In genomic region chr4:185017964-185018772, GRCh38 we compare ENCODE assay signal across 1 cellular context.
TF ChIP-seq lines count a peak whose summit lies in the region.

HELT (plus strand) TSS chr4:185018490; CDS start chr4:185018929, 439 bp downstream.

TF ChIP-seq in H1, 55 proteins besides CTCF, POLR2A, EP300 and RAD21:
- TF ChIP-seq HDAC2 (IDR thresholded peaks at IDR 0.05; ENCODE audit: borderline replicate concordance in 1 of 2, low read depth in 2 of 2, low read length in 2 of 2): no peak
- TF ChIP-seq SUZ12 (IDR thresholded peaks at IDR 0.05; ENCODE audit: low read length): no peak; the same call in 1 of the 2 replicates
- no peak for TF ChIP-seq CBX8 (IDR thresholded peaks at IDR 0.05; ENCODE audit: borderline replicate concordance, low read depth, low read length)
- no peak for TF ChIP-seq CHD2 (IDR thresholded peaks at IDR 0.05; ENCODE audit: low read length)
- no peak for TF ChIP-seq SIRT6 (IDR thresholded peaks at IDR 0.05; ENCODE audit: low read length)
- TF ChIP-seq PHF8 (conservative IDR thresholded peaks at IDR 0.05; ENCODE audit: low read depth, low read length): no peak
- no peak for TF ChIP-seq TAF7 (optimal IDR thresholded peaks at IDR 0.05; ENCODE audit: borderline replicate concordance, low read depth, low read length)
- TF ChIP-seq RXRA (IDR thresholded peaks at IDR 0.05; ENCODE audit: insufficient read depth, low read depth, low read length): no peak
- TF ChIP-seq E2F6 (IDR thresholded peaks at IDR 0.05): peak; percentile 99
- TF ChIP-seq RBBP5 (IDR thresholded peaks at IDR 0.05; ENCODE audit: borderline replicate concordance, low read depth, low read length): no peak
- no peak for TF ChIP-seq HDAC6 (IDR thresholded peaks at IDR 0.05; ENCODE audit: low read depth, low read length)
- no peak for TF ChIP-seq SP2 (IDR thresholded peaks at IDR 0.05; ENCODE audit: low read length)
- TF ChIP-seq CREB1 (IDR thresholded peaks at IDR 0.05): no peak
- no peak for TF ChIP-seq BCL11A (IDR thresholded peaks at IDR 0.05; ENCODE audit: low read depth in 2 of 2, low read length in 2 of 2)
- no peak for TF ChIP-seq SRF (IDR thresholded peaks at IDR 0.05; ENCODE audit: low read depth, low read length)
- TF ChIP-seq SP1 (IDR thresholded peaks at IDR 0.05; ENCODE audit: low read depth, low read length): no peak
- TF ChIP-seq ATF2 (IDR thresholded peaks at IDR 0.05; ENCODE audit: low read length): no peak
- TF ChIP-seq TEAD4 (IDR thresholded peaks at IDR 0.05; ENCODE audit: low read depth, low read length): no peak
- no peak for TF ChIP-seq CEBPB (IDR thresholded peaks at IDR 0.05; ENCODE audit: low read depth, low read length)
- peak; percentile 48 for TF ChIP-seq KDM4A (IDR thresholded peaks at IDR 0.05; ENCODE audit: low read depth, low read length, severe bottlenecking)
- TF ChIP-seq TAF1 (IDR thresholded peaks at IDR 0.05; ENCODE audit: low read depth, low read length): no peak
- TF ChIP-seq MAX (IDR thresholded peaks at IDR 0.05): peak; percentile 92
- 0 out of 2 replicates have a peak, but pooled peaks have one; percentile 42 for TF ChIP-seq ATF3 (IDR thresholded peaks at IDR 0.05; ENCODE audit: insufficient read depth, low read depth, low read length)
- no peak for TF ChIP-seq NANOG (IDR thresholded peaks at IDR 0.05; ENCODE audit: insufficient read depth, low read depth, low read length, poor library complexity, severe bottlenecking)
- no peak for TF ChIP-seq POLR2AphosphoS5 (IDR thresholded peaks at IDR 0.05; ENCODE audit: low read depth, low read length)
- TF ChIP-seq RFX5 (IDR thresholded peaks at IDR 0.05; ENCODE audit: borderline replicate concordance, low read depth, low read length): no peak
- TF ChIP-seq TCF12 (IDR thresholded peaks at IDR 0.05; ENCODE audit: low read depth, low read length): 0 out of 2 replicates have a peak, but pooled peaks have one; percentile 10
- TF ChIP-seq USF2 (IDR thresholded peaks at IDR 0.05; ENCODE audit: low read length): peak; percentile 81
- no peak for TF ChIP-seq SIN3A (conservative IDR thresholded peaks at IDR 0.05 in 1 of 2, IDR thresholded peaks at IDR 0.05 in 1 of 2; ENCODE audit: low read depth in 1 of 2, low read length in 2 of 2)
- no peak for TF ChIP-seq CHD1 (IDR thresholded peaks at IDR 0.05; ENCODE audit: low read depth, low read length)
- TF ChIP-seq KDM1A (IDR thresholded peaks at IDR 0.05; ENCODE audit: borderline replicate concordance, low read length): no peak
- no peak for TF ChIP-seq BACH1 (IDR thresholded peaks at IDR 0.05; ENCODE audit: low read length)
- no peak for TF ChIP-seq SIX5 (IDR thresholded peaks at IDR 0.05; ENCODE audit: low read depth, low read length)
- TF ChIP-seq CBX5 (IDR thresholded peaks at IDR 0.05; ENCODE audit: low read depth, low read length): no peak
- TF ChIP-seq RNF2 (IDR thresholded peaks at IDR 0.05; ENCODE audit: borderline replicate concordance, low read depth, low read length, missing control alignments, poor library complexity, severe bottlenecking): no peak
- TF ChIP-seq BRCA1 (IDR thresholded peaks at IDR 0.05; ENCODE audit: low read depth, low read length): no peak
